In genomic region chr11:41245704-41246398, GRCh38 we compare ENCODE assay signal across 16 cellular contexts.
DNase-seq lines count a peak whose midpoint lies in the region; ATAC-seq, FAIRE-seq and TF ChIP-seq lines count a peak whose summit lies in the region.
"Had no signal": no experiment of that assay in that cellular context is flagged by ENCODE, and none has a peak within 500 bp of the region (broad histone marks: within the 10 kb centered on the region; RNA-seq: fewer than 3 reads in every experiment).

No MANE protein-coding gene starts in this region.

- H3K27ac Mint-ChIP-seq in GM23338, result no peak overlapping the region
- H3K27ac Mint-ChIP-seq: T-cell had no signal

- H3K36me3 ChIP-seq in GM23338 (ENCODE audit: insufficient read depth) (no peaks in the 10 kb centered on the region), H1 (ENCODE audit: control insufficient read depth in 2 of 4, insufficient read depth in 4 of 4, low read length in 3 of 4) (no peaks in the 10 kb centered on the region), lower lobe of right lung (no peaks in the 10 kb centered on the region), testis (ENCODE audit: low read depth, missing control alignments) (no peaks in the 10 kb centered on the region)
- H3K36me3 ChIP-seq: BLaER1, neutrophil, upper lobe of left lung had no signal

- no peak overlapping the region for H2BK15ac ChIP-seq in H1 (ENCODE audit: low read length)

- H3K27me3 Mint-ChIP-seq in GM23338 (ENCODE audit: insufficient read depth, low read depth, poor library complexity), result no peaks in the 10 kb centered on the region
- H3K27me3 Mint-ChIP-seq: T-cell had no signal

- H3K4me1 Mint-ChIP-seq in GM23338, result peaks cover 10% of the 10 kb centered on the region
- H3K4me1 Mint-ChIP-seq: T-cell had no signal

- no peak overlapping the region for H2AK5ac ChIP-seq in H1 (ENCODE audit: low read depth, low read length)

- H3K23me2 ChIP-seq in H1 (ENCODE audit: low read depth, low read length), result no peaks in the 10 kb centered on the region

- H2BK120ac ChIP-seq in H1 (replicated peaks; ENCODE audit: low read depth, low read length), result no peak overlapping the region

- 0 out of 2 replicates have a peak overlapping the region, but pooled peaks have one; percentile 12 for H4K8ac ChIP-seq in H1 (ENCODE audit: extremely low read depth, insufficient read depth, low read length)

- peak; percentile 22 to 56 for TF ChIP-seq CTCF in GM23338 (conservative IDR thresholded peaks at IDR 0.05; ENCODE audit: low read depth in 2 of 2)
- peak; percentile 25 to 44 (median 39); a peak in 3 of 4 replicates for TF ChIP-seq CTCF in H1 (IDR thresholded peaks at IDR 0.05; ENCODE audit: control extremely low read depth in 1 of 3, insufficient read depth in 1 of 3, low read depth in 1 of 3, low read length in 3 of 3)
- TF ChIP-seq CTCF in lower lobe of right lung (IDR thresholded peaks at IDR 0.05), result no peak
- TF ChIP-seq CTCF in testis (IDR thresholded peaks at IDR 0.05), result no peak

- H2AFZ ChIP-seq in GM23338 (no peak overlapping the region), H1 (ENCODE audit: low read length) (no peak overlapping the region)

- ATAC-seq in GM23338 (peak; percentile 75), lower lobe of right lung (peak; percentile 37 to 49)
- ATAC-seq: T-cell had no signal

- POLR2A ChIA-PET in H1 (lab: Charles Lee; ENCODE audit: partially characterized antibody), result no interaction called here

- DNase-seq in D341Med (ENCODE audit: low spot score) (peak; percentile 20), GM23338 (ENCODE audit: low spot score) (peak; percentile 22), H1 (ENCODE audit: low read depth in 1 of 2, low spot score in 2 of 2) (peak in 1 of 2 experiments; percentile 45), lower lobe of right lung (no peak), testis (no peak), pons (ENCODE audit: low spot score) (no peak)
- no peak for DNase-seq in stimulated activated naive CD4-positive, alpha-beta T cell treated with Interleukin-2 at 50 U/mL for 16 hours (lab: John Stamatoyannopoulos, UW)
- DNase-seq: activated naive CD4-positive, alpha-beta T cell; NCI-H1694; stimulated activated CD4-positive, alpha-beta T cell treated with anti-CD3 and anti-CD28 coated beads, Interleukin-4, amount 100 ng/mL, for 4 hours; T-cell had no signal

- H3K4me3 Mint-ChIP-seq in GM23338, result no peak overlapping the region
- H3K4me3 Mint-ChIP-seq: T-cell had no signal

- H3K9me2 ChIP-seq in GM23338 (ENCODE audit: insufficient read depth), result no peaks in the 10 kb centered on the region

- no peak overlapping the region for H4K91ac ChIP-seq in H1 (replicated peaks; ENCODE audit: insufficient read length, low read length)

- peak; percentile 54 to 67 for TF ChIP-seq RAD21 in H1 (IDR thresholded peaks at IDR 0.05 in 1 of 2, conservative IDR thresholded peaks at IDR 0.05 in 1 of 2; ENCODE audit: low read depth in 2 of 2, low read length in 2 of 2)

- no peak for TF ChIP-seq EP300 in H1 (IDR thresholded peaks at IDR 0.05; ENCODE audit: borderline replicate concordance in 1 of 2, low read depth in 2 of 2, low read length in 2 of 2)

- no peaks in the 10 kb centered on the region; a peak in 1 of 4 replicates for H3K9me3 ChIP-seq in H1 (ENCODE audit: insufficient read depth in 2 of 2, low read depth in 1 of 2, low read length in 1 of 2)
- H3K9me3 ChIP-seq in lower lobe of right lung, result no peaks in the 10 kb centered on the region
- H3K9me3 ChIP-seq in testis, result no peaks in the 10 kb centered on the region
- H3K9me3 ChIP-seq: BLaER1, neutrophil, upper lobe of left lung had no signal

- TF ChIP-seq POLR2A in H1 (IDR thresholded peaks at IDR 0.05; ENCODE audit: control extremely low read depth in 1 of 2, low read depth in 2 of 2, low read length in 2 of 2) (no peak), testis (IDR thresholded peaks at IDR 0.05) (no peak)

- no peak overlapping the region for H4K5ac ChIP-seq in H1 (ENCODE audit: insufficient read length, low read depth, low read length)

- H3K14ac ChIP-seq in H1 (ENCODE audit: insufficient read length), result no peak overlapping the region

- H3K79me2 ChIP-seq in GM23338 (replicated peaks; ENCODE audit: insufficient read depth) (no peaks in the 10 kb centered on the region), H1 (ENCODE audit: control insufficient read depth in 1 of 2, insufficient read depth in 2 of 2, low read length in 2 of 2) (no peaks in the 10 kb centered on the region)

- no peak overlapping the region for H3K4me3 ChIP-seq in GM23338
- H3K4me3 ChIP-seq in H1 (ENCODE audit: extremely low read depth in 1 of 4, insufficient read depth in 2 of 4, low read depth in 3 of 4, low read length in 4 of 4), result no peak overlapping the region
- no peak overlapping the region for H3K4me3 ChIP-seq in lower lobe of right lung
- no peak overlapping the region for H3K4me3 ChIP-seq in testis
- H3K4me3 ChIP-seq: BLaER1, upper lobe of left lung had no signal

- no peak overlapping the region for H2BK12ac ChIP-seq in H1 (ENCODE audit: low read depth, low read length)

- H3K4me2 ChIP-seq in GM23338 (no peak overlapping the region), H1 (ENCODE audit: insufficient read depth in 1 of 2, low read depth in 2 of 2, low read length in 2 of 2) (no peak overlapping the region)
- H3K4me2 ChIP-seq: BLaER1, KMS-11 had no signal

- H3K79me1 ChIP-seq in H1 (ENCODE audit: low read depth, low read length), result no peaks in the 10 kb centered on the region

- H3K36me3 Mint-ChIP-seq in GM23338 (ENCODE audit: low read depth), result 0 out of 3 replicates have a peak, but pooled peaks cover 3% of the 10 kb centered on the region
- H3K36me3 Mint-ChIP-seq: T-cell had no signal

- no peak overlapping the region for H2BK5ac ChIP-seq in H1 (ENCODE audit: low read depth, low read length)

- H3K23ac ChIP-seq in H1 (ENCODE audit: insufficient read length), result no peak overlapping the region

- H3K27me3 ChIP-seq in GM23338 (ENCODE audit: insufficient read depth) (no peaks in the 10 kb centered on the region), H1 (replicated peaks in 1 of 4; ENCODE audit: control insufficient read depth in 3 of 4, extremely low read depth in 1 of 4, insufficient read depth in 3 of 4, low read length in 3 of 4) (no peaks in the 10 kb centered on the region), lower lobe of right lung (ENCODE audit: low read depth) (no peaks in the 10 kb centered on the region), testis (no peaks in the 10 kb centered on the region)
- H3K27me3 ChIP-seq: BLaER1, neutrophil, upper lobe of left lung had no signal

- no peak overlapping the region for H3K56ac ChIP-seq in H1 (replicated peaks; ENCODE audit: insufficient read length, low read depth, low read length)

- H3K18ac ChIP-seq in H1 (ENCODE audit: extremely low read depth, low read length), result no peak overlapping the region

- H4K20me1 ChIP-seq in GM23338 (replicated peaks; ENCODE audit: insufficient read depth), result no peaks in the 10 kb centered on the region
- H4K20me1 ChIP-seq in H1 (replicated peaks in 1 of 2; ENCODE audit: control insufficient read depth in 1 of 2, insufficient read depth in 2 of 2, low read length in 2 of 2), result no peaks in the 10 kb centered on the region
- H4K20me1 ChIP-seq: BLaER1 had no signal

- no peaks in the 10 kb centered on the region for H3F3A ChIP-seq in GM23338 (replicated peaks; ENCODE audit: low read depth)

- H3K4ac ChIP-seq in H1 (replicated peaks; ENCODE audit: insufficient read length, low read depth, low read length), result no peak overlapping the region

- no peak for FAIRE-seq in H1 (lab: Jason Lieb, UNC)

- H3K9ac ChIP-seq in H1 (replicated peaks in 1 of 4; ENCODE audit: extremely low read depth in 1 of 4, low read depth in 3 of 4, low read length in 3 of 4), result no peak overlapping the region
- H3K9ac ChIP-seq: BLaER1, KMS-11 had no signal

- intact Hi-C loops in lower lobe of right lung (cut with DNase I), result no loop called here
- intact Hi-C loops in testis (cut with DNase I; ENCODE audit: low total_unique reads), result no loop called here

- no peaks in the 10 kb centered on the region; the same call in 1 of the 3 replicates for H3K9me3 Mint-ChIP-seq in GM23338

- H3K4me1 ChIP-seq in GM23338 (ENCODE audit: insufficient read depth), result no peaks in the 10 kb centered on the region
- H3K4me1 ChIP-seq in H1 (replicated peaks in 1 of 4; ENCODE audit: control insufficient read depth in 3 of 4, insufficient read depth in 4 of 4, low read length in 3 of 4), result no peaks in the 10 kb centered on the region
- H3K4me1 ChIP-seq in lower lobe of right lung, result no peaks in the 10 kb centered on the region
- no peaks in the 10 kb centered on the region for H3K4me1 ChIP-seq in testis
- H3K4me1 ChIP-seq: BLaER1, upper lobe of left lung had no signal

- CTCF ChIA-PET in H1 (lab: Charles Lee; ENCODE audit: partially characterized antibody), result interaction anchor here (0.6 to 4.7 kb wide), 5 partner anchors 12 to 775 kb away, joined by 3 to 23 read pairs (median 3); no protein-coding TSS in a partner anchor

- WGBS in H1 (ENCODE audit: extremely low coverage in 1 of 2, insufficient coverage in 1 of 2, insufficient read length in 1 of 2, insufficient replicate concordance in 2 of 2, low coverage in 1 of 2, low lambda C conversion rate in 2 of 2, missing lambda C conversion rate in 1 of 2), 2 experiments, result 92% methylated on average over 10 of the region's 10 CpGs; no CpG with 5 or more reads in 1 of the 2 experiments
- 82 to 90% methylated on average over 7 to 9 of the region's 10 CpGs for WGBS in testis, 2 donors

- no peak overlapping the region for H2BK20ac ChIP-seq in H1 (ENCODE audit: low read length)

- H3K27ac ChIP-seq in GM23338 (ENCODE audit: low read depth) (no peak overlapping the region), H1 (ENCODE audit: low read depth, low read length) (no peak overlapping the region), lower lobe of right lung (no peak overlapping the region), testis (no peak overlapping the region)
- H3K27ac ChIP-seq: BLaER1, HL-60, KMS-11, neutrophil, upper lobe of left lung had no signal

TF ChIP-seq in H1, 55 proteins besides CTCF, POLR2A, EP300 and RAD21 (continues in another document):
- TF ChIP-seq USF2 (IDR thresholded peaks at IDR 0.05; ENCODE audit: low read length) (no peak), CTBP2 (IDR thresholded peaks at IDR 0.05; ENCODE audit: borderline replicate concordance, insufficient read depth, insufficient read length, low read length) (no peak), SP1 (IDR thresholded peaks at IDR 0.05; ENCODE audit: low read depth, low read length) (no peak), KDM1A (IDR thresholded peaks at IDR 0.05; ENCODE audit: borderline replicate concordance, low read length) (no peak)

Comparison
In these comparisons a context has a peak if more than half of its experiments do, and no peak if none do; other contexts are left out.
1. DNase-seq: peak in D341Med (single experiment) and GM23338 (single experiment); none in lower lobe of right lung (single experiment), stimulated activated naive CD4-positive, alpha-beta T cell treated with Interleukin-2 at 50 U/mL for 16 hours (single experiment), testis (single experiment) and pons (single experiment).
2. CTCF ChIP-seq: peak in GM23338 (2 of 2) and H1 (3 of 3); none in lower lobe of right lung (single experiment) and testis (0 of 3).